ENCODE assay signal across 11 cellular contexts in genomic region chr1:88730995-88731394, GRCh38. TPM values are rescaled to one million over a fixed set of nuclear protein-coding genes. Genes with fewer than 3 reads are reported as not detected.
DNase-seq lines count a peak whose midpoint lies in the region; ATAC-seq and TF ChIP-seq lines count a peak whose summit lies in the region.
"Had no signal": no experiment of that assay in that cellular context is flagged by ENCODE, and none has a peak within 500 bp of the region (broad histone marks: within the 10 kb centered on the region; RNA-seq: fewer than 3 reads in every experiment).

No MANE protein-coding gene starts in this region.

- peaks cover 99% of the 10 kb centered on the region for H3K79me2 ChIP-seq in Karpas-422 (ENCODE audit: low read length)

- CTCF ChIA-PET in A673 (lab: Charles Lee), result no interaction called here

- peak overlapping the region; percentile 31 for H3K27ac ChIP-seq in A673 (ENCODE audit: low read depth, low read length, poor library complexity, severe bottlenecking)
- H3K27ac ChIP-seq in Karpas-422 (ENCODE audit: low read length), result peak overlapping the region; percentile 33; the same call in 1 of the 2 replicates
- peak overlapping the region; percentile 80 for H3K27ac ChIP-seq in neutrophil

- H3K4me1 ChIP-seq in A673 (ENCODE audit: insufficient read depth, low read length, poor library complexity, severe bottlenecking) (no peaks in the 10 kb centered on the region), Karpas-422 (ENCODE audit: low read length) (peaks cover 34% of the 10 kb centered on the region), endocrine pancreas (ENCODE audit: control insufficient read depth, insufficient read depth, low read length) (peaks cover 13% of the 10 kb centered on the region), neutrophil (ENCODE audit: control insufficient read depth in 1 of 2, insufficient read depth in 1 of 2, low read depth in 1 of 2, low read length in 1 of 2) (peaks cover 30 to 38% of the 10 kb centered on the region in 2 experiments)

- no peak overlapping the region for H2AFZ ChIP-seq in Karpas-422 (ENCODE audit: low read length)

- no TSS peak for BruUV-seq in A673 (replicated peaks; lab: Mats Ljungman, UMichigan)

- no peak for ATAC-seq in HG02852 (IDR thresholded peaks at IDR 0.05; ENCODE audit: unreplicated experiment)

- DNase-seq in A673 (ENCODE audit: low spot score), result no peak
- DNase-seq in Karpas-422, result no peak
- DNase-seq in stimulated activated CD4-positive, alpha-beta T cell treated with anti-CD3 and anti-CD28 coated beads, Interleukin-4, amount 100 ng/mL, for 24 hours, result no peak
- no peak for DNase-seq in activated T-cell treated with anti-CD3 and anti-CD28 coated beads for 4 hours
- no peak for DNase-seq in dedifferentiated amniotic fluid mesenchymal stem cell (ENCODE audit: extremely low spot score)
- DNase-seq: kidney, NCI-H1048, retina had no signal

- H3K36me3 ChIP-seq in A673 (ENCODE audit: insufficient read depth, low read length, poor library complexity, severe bottlenecking) (no peaks in the 10 kb centered on the region), Karpas-422 (ENCODE audit: insufficient read depth, low read length) (peaks cover 21% of the 10 kb centered on the region), endocrine pancreas (ENCODE audit: control insufficient read depth, insufficient read depth, low read length) (no peaks in the 10 kb centered on the region), neutrophil (peaks cover 4% of the 10 kb centered on the region)

- H3K27me3 ChIP-seq in A673 (replicated peaks; ENCODE audit: insufficient read depth, low read depth, low read length, poor library complexity), result no peaks in the 10 kb centered on the region
- no peaks in the 10 kb centered on the region for H3K27me3 ChIP-seq in Karpas-422 (ENCODE audit: low read length)
- H3K27me3 ChIP-seq in endocrine pancreas (ENCODE audit: control insufficient read depth, insufficient read depth, low read length), result no peaks in the 10 kb centered on the region
- H3K27me3 ChIP-seq in neutrophil, result no peaks in the 10 kb centered on the region

- H4K20me1 ChIP-seq in Karpas-422 (ENCODE audit: insufficient read depth, low read depth, low read length), result no peaks in the 10 kb centered on the region

- H3K4me3 ChIP-seq in A673 (ENCODE audit: low read depth, low read length, poor library complexity, severe bottlenecking), result no peak overlapping the region
- H3K4me3 ChIP-seq in Karpas-422 (ENCODE audit: low read length), result no peak overlapping the region
- H3K4me3 ChIP-seq in endocrine pancreas (ENCODE audit: control insufficient read depth, insufficient read depth, low read length), result peak overlapping the region; percentile 78
- no peak overlapping the region for H3K4me3 ChIP-seq in neutrophil (ENCODE audit: low read depth in 1 of 2, low read length in 1 of 2)

- H3K4me2 ChIP-seq in Karpas-422 (ENCODE audit: low read depth, low read length, poor library complexity, severe bottlenecking), result peak overlapping the region; percentile 9

- H3K9me3 ChIP-seq in A673 (ENCODE audit: low read depth, low read length, poor library complexity, severe bottlenecking) (peaks cover 5% of the 10 kb centered on the region), Karpas-422 (ENCODE audit: low read length) (peaks cover 12% of the 10 kb centered on the region), endocrine pancreas (ENCODE audit: control insufficient read depth, low read length) (no peaks in the 10 kb centered on the region), neutrophil (no peaks in the 10 kb centered on the region)

- POLR2A ChIA-PET in A673 (lab: Charles Lee; ENCODE audit: low non-redundant PET), result interaction anchor here (0.5 kb wide), 1 partner anchor 323 kb away, joined by 3 read pairs; no protein-coding TSS in a partner anchor

- no peaks in the 10 kb centered on the region for H3K9me2 ChIP-seq in Karpas-422 (replicated peaks; ENCODE audit: insufficient read depth, low read length)

- no peak for TF ChIP-seq CTCF in A673 (conservative IDR thresholded peaks at IDR 0.05; ENCODE audit: low read depth, low read length)
- TF ChIP-seq CTCF in neutrophil (IDR thresholded peaks at IDR 0.05), result no peak

- H3K9ac ChIP-seq in Karpas-422 (ENCODE audit: low read length) (no peak overlapping the region), endocrine pancreas (ENCODE audit: control insufficient read depth, insufficient read depth, low read length) (no peak overlapping the region)

- intact Hi-C loops in A673 (cut with micrococcal nuclease; ENCODE audit: unreplicated experiment), result no loop called here

RNA-seq across cellular contexts. Expression of gene PKN2, which starts 46.9 kb away (rescaled TPM):
- total RNA-seq in A673 (2021), result 54.1 and 55.6 TPM in 2 replicates
- total RNA-seq in Karpas-422 (2014; rRNA removed; shearing (Covaris generic); ENCODE audit: low replicate concordance), result 26.3 and 37.1 TPM in 2 replicates
